Comparison of ENCODE assay signal across 21 cellular contexts in genomic region chr2:97988722-97989121, GRCh38. TPM values are rescaled to one million over a fixed set of nuclear protein-coding genes. Genes with fewer than 3 reads are reported as not detected.
DNase-seq lines count a peak whose midpoint lies in the region; ATAC-seq, FAIRE-seq and TF ChIP-seq lines count a peak whose summit lies in the region.
"Had no signal": no experiment of that assay in that cellular context is flagged by ENCODE, and none has a peak within 500 bp of the region (broad histone marks: within the 10 kb centered on the region; RNA-seq: fewer than 3 reads in every experiment).

No MANE protein-coding gene starts in this region.

- H3K4me1 ChIP-seq in SK-N-SH (ENCODE audit: control insufficient read depth in 1 of 2, insufficient read depth in 2 of 2, low read depth in 1 of 2, low read length in 1 of 2) (peaks cover 2 to 9% of the 10 kb centered on the region in 2 experiments; a peak in 3 of 4 replicates), OCI-LY3 (ENCODE audit: low read length) (peaks cover 46% of the 10 kb centered on the region), OCI-LY7 (ENCODE audit: insufficient read depth, low read length, poor library complexity, severe bottlenecking) (peaks cover 52% of the 10 kb centered on the region)
- H3K4me1 ChIP-seq: SJCRH30 had no signal

- H3K27ac ChIP-seq in SK-N-SH (ENCODE audit: low read depth in 2 of 2, low read length in 1 of 2) (no peak overlapping the region), OCI-LY3 (ENCODE audit: low read length) (no peak overlapping the region), OCI-LY7 (ENCODE audit: low read depth, low read length, poor library complexity, severe bottlenecking) (no peak overlapping the region)
- H3K27ac ChIP-seq: 22Rv1; BLaER1 treated with 17β-estradiol and CSF1 and Interleukin-3, amounts not matched to agents 10 nM and 100 nM; KMS-11; RWPE1; SJCRH30 had no signal

- DNase-seq in SK-N-SH (no peak), A172 (ENCODE audit: low spot score) (no peak), OCI-LY7 (ENCODE audit: low spot score) (no peak)
- DNase-seq: DMS79 treated with DMSO at 0.1 percent for 48 hours; GF-D8; NCI-H1048; NCI-H1436 treated with DMSO at 0.1 percent for 48 hours; NCI-H524; NK-92 treated with Interleukin-12 subunit alpha and Interleukin-12 subunit beta, amount 100 ng/mL, for 24 hours; SJCRH30; SW 1271 had no signal

- TF ChIP-seq CTCF in SK-N-SH (IDR thresholded peaks at IDR 0.05): no peak
- TF ChIP-seq CTCF in OCI-LY3 (IDR thresholded peaks at IDR 0.05; ENCODE audit: low read depth, low read length): no peak
- TF ChIP-seq CTCF in OCI-LY7 (conservative IDR thresholded peaks at IDR 0.05; ENCODE audit: low read length): no peak

- H2AFZ ChIP-seq in SK-N-SH (ENCODE audit: low read depth) (no peak overlapping the region), OCI-LY3 (ENCODE audit: low read depth, low read length) (no peak overlapping the region), OCI-LY7 (ENCODE audit: low read length) (no peak overlapping the region)

- no peaks in the 10 kb centered on the region for H3K27me3 ChIP-seq in SK-N-SH (ENCODE audit: insufficient read depth)
- H3K27me3 ChIP-seq in OCI-LY3 (ENCODE audit: low read depth, low read length): no peaks in the 10 kb centered on the region
- H3K27me3 ChIP-seq: BLaER1 treated with 17β-estradiol and CSF1 and Interleukin-3, amounts not matched to agents 10 nM and 100 nM had no signal

- H3K4me3 ChIP-seq in SK-N-SH (ENCODE audit: low read depth in 2 of 2, low read length in 1 of 2) (no peak overlapping the region), OCI-LY3 (ENCODE audit: low read length) (no peak overlapping the region), OCI-LY7 (ENCODE audit: low read depth, low read length, poor library complexity, severe bottlenecking) (no peak overlapping the region)
- H3K4me3 ChIP-seq: BLaER1 treated with 17β-estradiol and CSF1 and Interleukin-3, amounts not matched to agents 10 nM and 100 nM; SJCRH30 had no signal

- TF ChIP-seq EP300 in SK-N-SH (IDR thresholded peaks at IDR 0.05; ENCODE audit: borderline replicate concordance in 1 of 2, low read depth in 1 of 2, low read length in 1 of 2): no peak

- CTCF ChIA-PET in SK-N-SH (lab: Yijun Ruan, JAX): no interaction called here
- CTCF ChIA-PET in OCI-LY7 (lab: Charles Lee; ENCODE audit: unreplicated experiment): no interaction called here

- H4K20me1 ChIP-seq in SK-N-SH (ENCODE audit: insufficient read depth) (peaks cover 45% of the 10 kb centered on the region), OCI-LY3 (ENCODE audit: insufficient read depth, low read length) (peaks cover 76% of the 10 kb centered on the region), OCI-LY7 (ENCODE audit: insufficient read depth, low read length) (peaks cover 20% of the 10 kb centered on the region; the same call in 1 of the 2 replicates)

- H3K36me3 ChIP-seq in SK-N-SH (replicated peaks in 1 of 2; ENCODE audit: control insufficient read depth in 1 of 2, insufficient read depth in 2 of 2, low read length in 1 of 2) (peaks cover 0 to 3% of the 10 kb centered on the region in 2 experiments), OCI-LY3 (replicated peaks; ENCODE audit: low read depth, low read length) (peaks cover 40% of the 10 kb centered on the region), OCI-LY7 (ENCODE audit: insufficient read depth, low read length) (peaks cover 21% of the 10 kb centered on the region)

- no peaks in the 10 kb centered on the region for H3F3A ChIP-seq in SK-N-SH (replicated peaks; ENCODE audit: insufficient read depth)

- no peak overlapping the region for H3K4me2 ChIP-seq in SK-N-SH
- peak overlapping the region; percentile 10; the same call in 1 of the 2 replicates for H3K4me2 ChIP-seq in OCI-LY3 (ENCODE audit: low read length)
- no peak overlapping the region for H3K4me2 ChIP-seq in OCI-LY7 (ENCODE audit: low read length)
- H3K4me2 ChIP-seq: KMS-11 had no signal

- peak; percentile 69 for FAIRE-seq in islet of Langerhans (lab: Jason Lieb, UNC)

- no peak for TF ChIP-seq RAD21 in SK-N-SH (IDR thresholded peaks at IDR 0.05; ENCODE audit: low read length)

- 76% methylated on average over 2 of the region's 2 CpGs for WGBS in SK-N-SH (ENCODE audit: low lambda C conversion rate)

- H3K9me3 ChIP-seq in SK-N-SH (0 out of 2 replicates have a peak, but pooled peaks cover 9% of the 10 kb centered on the region), OCI-LY3 (ENCODE audit: insufficient read depth, low read length) (peaks cover 11% of the 10 kb centered on the region; the same call in 1 of the 2 replicates), OCI-LY7 (ENCODE audit: low read length) (peaks cover 22% of the 10 kb centered on the region)

- H3K9ac ChIP-seq in SK-N-SH: no peak overlapping the region
- no peak overlapping the region for H3K9ac ChIP-seq in OCI-LY3 (ENCODE audit: low read length)
- H3K9ac ChIP-seq: BLaER1 treated with 17β-estradiol and CSF1 and Interleukin-3, amounts not matched to agents 10 nM and 100 nM; KMS-11 had no signal

- H3K79me2 ChIP-seq in SK-N-SH (ENCODE audit: insufficient read depth) (peaks cover 97% of the 10 kb centered on the region), OCI-LY3 (ENCODE audit: low read length) (peaks cover 100% of the 10 kb centered on the region), OCI-LY7 (ENCODE audit: insufficient read depth, low read depth, low read length) (peaks cover 94% of the 10 kb centered on the region)

- POLR2A ChIA-PET in SK-N-SH (lab: Yijun Ruan, JAX) (no interaction called here), OCI-LY7 (lab: Charles Lee) (interaction anchor here (0.5 kb wide), 1 partner anchor 62 kb away, joined by 4 read pairs; no protein-coding TSS in a partner anchor)

- ATAC-seq in SK-N-SH treated with all-trans-retinoic acid at 6 μM for 48 hours (no peak), GM18519 (IDR thresholded peaks at IDR 0.05; ENCODE audit: low FRiP score, unreplicated experiment) (no peak), HG03571 (IDR thresholded peaks at IDR 0.05; ENCODE audit: unreplicated experiment) (no peak)
- ATAC-seq: HCT116 had no signal

- H3K9me2 ChIP-seq in SK-N-SH (no peaks in the 10 kb centered on the region), OCI-LY7 (ENCODE audit: insufficient read depth, low read length) (no peaks in the 10 kb centered on the region)

- intact Hi-C loops in OCI-LY7 (cut with micrococcal nuclease; ENCODE audit: unreplicated experiment): no loop called here

- BruUV-seq in OCI-LY7 (replicated peaks; lab: Mats Ljungman, UMichigan): no TSS peak

TF ChIP-seq in SK-N-SH treated with all-trans-retinoic acid at 6 μM for 48 hours, 23 proteins besides CTCF, POLR2A, EP300 and RAD21:
- TF ChIP-seq GLIS3 (CRISPR knock-in tag; IDR thresholded peaks at IDR 0.05): no peak
- TF ChIP-seq PPARA (CRISPR knock-in tag; IDR thresholded peaks at IDR 0.05; ENCODE audit: borderline replicate concordance): no peak
- TF ChIP-seq ZNF8 (CRISPR knock-in tag; IDR thresholded peaks at IDR 0.05): peak; percentile 96
- no peak for TF ChIP-seq TOX (CRISPR knock-in tag; IDR thresholded peaks at IDR 0.05; ENCODE audit: borderline replicate concordance)
- no peak for TF ChIP-seq POU6F1 (CRISPR knock-in tag; IDR thresholded peaks at IDR 0.05; ENCODE audit: borderline replicate concordance, low read depth)
- no peak for TF ChIP-seq ESRRG (CRISPR knock-in tag; IDR thresholded peaks at IDR 0.05)
- no peak for TF ChIP-seq OSR1 (CRISPR knock-in tag; IDR thresholded peaks at IDR 0.05)

TF ChIP-seq in SK-N-SH, 30 proteins besides CTCF, POLR2A, EP300 and RAD21:
- TF ChIP-seq POLR2AphosphoS5 (IDR thresholded peaks at IDR 0.05; ENCODE audit: low read depth, low read length): no peak
- no peak for TF ChIP-seq MEF2A (IDR thresholded peaks at IDR 0.05; ENCODE audit: borderline replicate concordance, low read depth)
- no peak for TF ChIP-seq REST (IDR thresholded peaks at IDR 0.05; ENCODE audit: low read depth, low read length)

RNA-seq across cellular contexts. Expression of gene TMEM131, which starts 7.0 kb away (rescaled TPM):
- polyA plus RNA-seq in SK-N-SH (2012; rRNA removed): 7.8 and 9.1 TPM in 2 replicates
- 7.4 and 7.5 TPM in 2 replicates for polyA plus RNA-seq in SK-N-SH (2012; cell fraction: cytosol; rRNA removed)
- 20.6 and 30.2 TPM in 2 replicates for polyA plus RNA-seq in SK-N-SH (2012; cell fraction: nucleus; rRNA removed)
- 13.6 and 21.9 TPM in 2 replicates for total RNA-seq in A172 (2014; rRNA removed; shearing (Covaris generic))
- total RNA-seq in OCI-LY7 (2014; rRNA removed; shearing (Covaris generic)): 12.2 and 17.4 TPM in 2 replicates
- total RNA-seq in OCI-LY7 (2022): 32.3 and 41.6 TPM in 2 replicates
